In the genomic region with DNA sequence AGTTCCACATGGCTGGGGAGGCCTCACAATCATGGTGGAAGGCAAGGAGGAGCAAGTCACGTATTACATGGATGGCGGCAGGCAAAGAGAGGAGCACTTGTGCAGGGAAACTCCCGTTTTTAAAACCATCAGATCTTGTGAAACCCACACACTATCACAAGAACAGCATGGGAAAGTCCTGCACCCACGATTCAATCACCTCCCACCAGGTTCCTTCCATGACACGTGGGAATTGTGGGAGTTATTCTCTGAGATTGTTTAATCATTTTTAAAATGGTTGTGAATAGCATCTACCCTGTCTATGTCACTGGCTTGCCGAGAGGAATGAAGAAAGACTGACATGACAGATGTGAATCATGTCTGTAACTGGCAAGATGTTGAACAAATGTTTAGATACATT, we compare ENCODE assay signal across 19 cellular contexts.
DNase-seq lines count a peak whose midpoint lies in the region; ATAC-seq and TF ChIP-seq lines count a peak whose summit lies in the region.
"Had no signal": no experiment of that assay in that cellular context is flagged by ENCODE, and none has a peak within 500 bp of the region (broad histone marks: within the 10 kb centered on the region; RNA-seq: fewer than 3 reads in every experiment).

No MANE protein-coding gene starts in this region.

- TF ChIP-seq RAD21 in neural cell (conservative IDR thresholded peaks at IDR 0.05): no peak

- H3K4me3 Mint-ChIP-seq in activated CD4-positive, alpha-beta T cell treated with anti-CD3 and anti-CD28 coated beads, Interleukin-2, amount 10 ng/mL, durations not matched to agents 7 days and 5 days: no peak overlapping the region
- H3K4me3 Mint-ChIP-seq: B cell; CD4-positive, alpha-beta T cell; CD8-positive, alpha-beta T cell had no signal

- no peak overlapping the region for H3K9ac ChIP-seq in neural cell (ENCODE audit: low read length)
- H3K9ac ChIP-seq: BLaER1 treated with 17β-estradiol and CSF1 and Interleukin-3, amounts not matched to agents 10 nM and 100 nM had no signal

- H3K9me3 ChIP-seq in neural cell (ENCODE audit: low read length): no peaks in the 10 kb centered on the region
- H3K9me3 ChIP-seq: A549, Caco-2 had no signal

- peak overlapping the region; percentile 15 for H3K27ac Mint-ChIP-seq in activated CD4-positive, alpha-beta T cell treated with anti-CD3 and anti-CD28 coated beads, Interleukin-2, amount 10 ng/mL, durations not matched to agents 7 days and 5 days
- H3K27ac Mint-ChIP-seq: B cell; CD4-positive, alpha-beta T cell; CD8-positive, alpha-beta T cell had no signal

- no peaks in the 10 kb centered on the region for H3K9me2 ChIP-seq in neural cell (ENCODE audit: insufficient read depth, low read length)

- POLR2A ChIA-PET in activated CD4-positive, alpha-beta T cell treated with anti-CD3 and anti-CD28 coated beads, Interleukin-2, amount 10 ng/mL, durations not matched to agents 7 days and 5 days (lab: Charles Lee): no interaction called here

- H3K4me3 ChIP-seq in neural cell (ENCODE audit: low read length) (no peak overlapping the region), coronary artery (no peak overlapping the region)
- H3K4me3 ChIP-seq: A549; BLaER1 treated with 17β-estradiol and CSF1 and Interleukin-3, amounts not matched to agents 10 nM and 100 nM had no signal

- CTCF ChIA-PET in activated CD4-positive, alpha-beta T cell treated with anti-CD3 and anti-CD28 coated beads, Interleukin-2, amount 10 ng/mL, durations not matched to agents 7 days and 5 days (lab: Charles Lee): no interaction called here

- no peak for ATAC-seq in HG03095 (IDR thresholded peaks at IDR 0.05; ENCODE audit: unreplicated experiment)
- ATAC-seq: A549; CD8-positive, alpha-beta T cell had no signal

- no peaks in the 10 kb centered on the region for H3K9me3 Mint-ChIP-seq in activated CD4-positive, alpha-beta T cell treated with anti-CD3 and anti-CD28 coated beads, Interleukin-2, amount 10 ng/mL, durations not matched to agents 7 days and 5 days

- TF ChIP-seq CTCF in neural cell (IDR thresholded peaks at IDR 0.05; ENCODE audit: poor library complexity, severe bottlenecking): no peak
- no peak for TF ChIP-seq CTCF in coronary artery (IDR thresholded peaks at IDR 0.05)

- no peak for DNase-seq in activated CD4-positive, alpha-beta T cell treated with anti-CD3 and anti-CD28 coated beads, Interleukin-2, amount 10 ng/mL, durations not matched to agents 7 days and 5 days
- DNase-seq in activated CD4-positive, alpha-beta T cell treated with anti-CD3 and anti-CD28 coated beads, Interleukin-2, amount 50 U/mL, for 1 hour: no peak
- DNase-seq in caudate nucleus (lab: John Stamatoyannopoulos, UW) (peak in 32 of 61 donors; percentile 1 to 80 (median 32)), coronary artery (ENCODE audit: low spot score) (no peak), OCI-M1 (lab: John Stamatoyannopoulos, UW) (no peak)
- DNase-seq: AML-193; Caco-2; Calu3; CD4-positive, alpha-beta T cell; CD8-positive, alpha-beta T cell; DMS79 treated with DMSO at 0.1 percent for 48 hours; GF-D8 had no signal

- no peaks in the 10 kb centered on the region for H3K36me3 ChIP-seq in neural cell (ENCODE audit: insufficient read depth, low read length)
- H3K36me3 ChIP-seq: BLaER1 treated with 17β-estradiol and CSF1 and Interleukin-3, amounts not matched to agents 10 nM and 100 nM had no signal

- no peak overlapping the region for H3K27ac ChIP-seq in caudate nucleus (ENCODE audit: low read depth, low read length)
- H3K27ac ChIP-seq in neural cell (ENCODE audit: low read length): no peak overlapping the region
- no peak overlapping the region for H3K27ac ChIP-seq in coronary artery
- H3K27ac ChIP-seq: 22Rv1; A549; BLaER1 treated with 17β-estradiol and CSF1 and Interleukin-3, amounts not matched to agents 10 nM and 100 nM; C4-2B had no signal

- peak; percentile 39 for TF ChIP-seq EP300 in neural cell (conservative IDR thresholded peaks at IDR 0.05; ENCODE audit: poor library complexity, severe bottlenecking)

- no peaks in the 10 kb centered on the region for H3K27me3 ChIP-seq in neural cell (ENCODE audit: insufficient read depth, low read depth, low read length)
- H3K27me3 ChIP-seq: BLaER1 treated with 17β-estradiol and CSF1 and Interleukin-3, amounts not matched to agents 10 nM and 100 nM had no signal

- H3F3A ChIP-seq in neural cell (ENCODE audit: insufficient read depth, low read length, poor library complexity, severe bottlenecking): no peaks in the 10 kb centered on the region

- H3K27me3 Mint-ChIP-seq in activated CD4-positive, alpha-beta T cell treated with anti-CD3 and anti-CD28 coated beads, Interleukin-2, amount 10 ng/mL, durations not matched to agents 7 days and 5 days: no peaks in the 10 kb centered on the region
- H3K27me3 Mint-ChIP-seq: B cell; CD4-positive, alpha-beta T cell had no signal

- H3K36me3 Mint-ChIP-seq in activated CD4-positive, alpha-beta T cell treated with anti-CD3 and anti-CD28 coated beads, Interleukin-2, amount 10 ng/mL, durations not matched to agents 7 days and 5 days (ENCODE audit: low read depth): no peaks in the 10 kb centered on the region
- H3K36me3 Mint-ChIP-seq: CD8-positive, alpha-beta T cell had no signal

- no peaks in the 10 kb centered on the region for H3K4me1 Mint-ChIP-seq in activated CD4-positive, alpha-beta T cell treated with anti-CD3 and anti-CD28 coated beads, Interleukin-2, amount 10 ng/mL, durations not matched to agents 7 days and 5 days
- H3K4me1 Mint-ChIP-seq: B cell had no signal

- H3K79me2 ChIP-seq in neural cell (replicated peaks; ENCODE audit: insufficient read depth, low read length): no peaks in the 10 kb centered on the region

- no peak overlapping the region for H3K4me2 ChIP-seq in neural cell (ENCODE audit: low read length)
- H3K4me2 ChIP-seq: A549; BLaER1 treated with 17β-estradiol and CSF1 and Interleukin-3, amounts not matched to agents 10 nM and 100 nM had no signal

- H4K20me1 ChIP-seq in neural cell (ENCODE audit: insufficient read depth): no peaks in the 10 kb centered on the region
- H4K20me1 ChIP-seq: BLaER1 treated with 17β-estradiol and CSF1 and Interleukin-3, amounts not matched to agents 10 nM and 100 nM had no signal

- no peak overlapping the region for H2AFZ ChIP-seq in neural cell (ENCODE audit: low read depth, low read length)

TF ChIP-seq in neural cell, 6 proteins besides CTCF, POLR2A, EP300 and RAD21:
- no peak for TF ChIP-seq REST (IDR thresholded peaks at IDR 0.05; ENCODE audit: borderline replicate concordance)
- TF ChIP-seq POLR2AphosphoS5 (IDR thresholded peaks at IDR 0.05): peak; percentile 46
TF ChIP-seq in neural cell: peak in this region for 1.

Comparison
In these comparisons a context has a peak if more than half of its experiments do, and no peak if none do; other contexts are left out.
1. DNase-seq: peak in caudate nucleus (32 of 61); none in activated CD4-positive, alpha-beta T cell treated with anti-CD3 and anti-CD28 coated beads, Interleukin-2, amount 10 ng/mL, durations not matched to agents 7 days and 5 days (single experiment), activated CD4-positive, alpha-beta T cell treated with anti-CD3 and anti-CD28 coated beads, Interleukin-2, amount 50 U/mL, for 1 hour (single experiment), coronary artery (single experiment) and OCI-M1 (single experiment).